Comparison of ENCODE assay signal across 21 cellular contexts in the genomic region with DNA sequence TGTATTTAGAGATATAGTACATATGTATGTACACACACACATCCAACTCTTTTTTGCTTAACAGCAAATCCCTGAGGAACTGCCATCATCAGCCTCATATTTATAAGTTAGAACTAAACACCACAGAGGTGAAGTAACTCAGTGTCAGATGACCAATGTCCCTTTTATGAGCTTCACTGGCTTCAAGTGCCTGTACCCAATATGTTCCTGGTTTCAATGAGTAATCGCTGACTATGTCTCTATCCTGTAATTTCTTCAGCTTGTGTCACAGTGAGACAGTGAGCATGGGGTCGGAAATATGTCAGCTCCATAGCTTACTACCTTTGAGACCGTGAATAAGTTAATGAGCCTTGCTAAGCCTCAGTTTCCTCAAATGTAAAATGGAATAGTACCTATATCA.
DNase-seq lines count a peak whose midpoint lies in the region; ATAC-seq and TF ChIP-seq lines count a peak whose summit lies in the region.
"Had no signal": no experiment of that assay in that cellular context is flagged by ENCODE, and none has a peak within 500 bp of the region (broad histone marks: within the 10 kb centered on the region; RNA-seq: fewer than 3 reads in every experiment).

No MANE protein-coding gene starts in this region.

- DNase-seq in CD1c-positive myeloid dendritic cell (ENCODE audit: extremely low spot score) (peak; percentile 52), OCI-LY7 (ENCODE audit: low spot score) (no peak), fibroblast of gingiva (ENCODE audit: low read depth) (peak; percentile 19), omental fat pad (ENCODE audit: low spot score) (no peak), PC-9 (no peak), NCI-H510A treated with DMSO at 0.1 percent for 48 hours (lab: John Stamatoyannopoulos, UW) (no peak), NCI-H226 (no peak)
- DNase-seq: activated CD4-positive, alpha-beta T cell treated with anti-CD3 and anti-CD28 coated beads for 48 hours; activated CD8-positive, alpha-beta memory T cell treated with anti-CD3 and anti-CD28 coated beads, Interleukin-2, amount 50 U/mL, for 48 hours; activated gamma-delta T cell treated with Interleukin-2 at 50 U/mL for 16 hours; caudate nucleus; CD8-positive, alpha-beta memory T cell; left cardiac atrium; NCI-H1105; NCI-H2107; nucleus accumbens; right cardiac atrium had no signal

- H2AFZ ChIP-seq in OCI-LY7 (ENCODE audit: low read length) (peak overlapping the region; percentile 53; the same call in 1 of the 2 replicates), PC-9 (no peak overlapping the region)

- POLR2A ChIA-PET in OCI-LY7 (lab: Charles Lee) = interaction anchor here (0.5 to 1.8 kb wide), 11 partner anchors 12 to 1246 kb away, joined by 3 to 8 read pairs (median 3); no protein-coding TSS in a partner anchor
- POLR2A ChIA-PET in PC-9 (lab: Charles Lee; ENCODE audit: unreplicated experiment) = interaction anchor here (0.6 kb wide), 1 partner anchor 864 kb away, joined by 3 read pairs; no protein-coding TSS in a partner anchor

- ATAC-seq in omental fat pad (ENCODE audit: low FRiP score) (peak; percentile 45), GM19455 (IDR thresholded peaks at IDR 0.05; ENCODE audit: unreplicated experiment) (no peak)
- ATAC-seq: K562, Panc1 had no signal

- no peak overlapping the region for H3K27ac ChIP-seq in OCI-LY7 (ENCODE audit: low read depth, low read length, poor library complexity, severe bottlenecking)
- H3K27ac ChIP-seq in PC-9 = no peak overlapping the region

- intact Hi-C loops in OCI-LY7 (cut with micrococcal nuclease; ENCODE audit: unreplicated experiment) = loop anchor here (1.0 to 10.0 kb wide), 2 partner anchors 137 to 237 kb away; a partner anchor contains a TSS
- intact Hi-C loops in PC-9 (cut with micrococcal nuclease; ENCODE audit: unreplicated experiment) = no loop called here

- H3K36me3 ChIP-seq in OCI-LY7 (ENCODE audit: insufficient read depth, low read length) (no peaks in the 10 kb centered on the region), PC-9 (ENCODE audit: low read depth) (no peaks in the 10 kb centered on the region)
- H3K36me3 ChIP-seq: HAP-1 had no signal

- H3K4me1 ChIP-seq in OCI-LY7 (ENCODE audit: insufficient read depth, low read length, poor library complexity, severe bottlenecking) = peaks cover 63% of the 10 kb centered on the region
- no peaks in the 10 kb centered on the region for H3K4me1 ChIP-seq in PC-9 (replicated peaks; ENCODE audit: insufficient read depth)
- H3K4me1 ChIP-seq: HAP-1 had no signal

- H3K9me2 ChIP-seq in OCI-LY7 (ENCODE audit: insufficient read depth, low read length) = no peaks in the 10 kb centered on the region
- H3K9me2 ChIP-seq in PC-9 (ENCODE audit: insufficient read depth) = no peaks in the 10 kb centered on the region

- no peaks in the 10 kb centered on the region for H4K20me1 ChIP-seq in OCI-LY7 (ENCODE audit: insufficient read depth, low read length)
- no peaks in the 10 kb centered on the region for H4K20me1 ChIP-seq in PC-9 (ENCODE audit: insufficient read depth)

- TF ChIP-seq CTCF in OCI-LY7 (conservative IDR thresholded peaks at IDR 0.05; ENCODE audit: low read length) = no peak
- TF ChIP-seq CTCF in omental fat pad (IDR thresholded peaks at IDR 0.05) = no peak
- TF ChIP-seq CTCF in PC-9 (conservative IDR thresholded peaks at IDR 0.05) = no peak

- H3K79me2 ChIP-seq in OCI-LY7 (ENCODE audit: insufficient read depth, low read depth, low read length) (no peaks in the 10 kb centered on the region), PC-9 (ENCODE audit: low read depth) (no peaks in the 10 kb centered on the region)

- H3K9me3 ChIP-seq in OCI-LY7 (ENCODE audit: low read length) = no peaks in the 10 kb centered on the region
- H3K9me3 ChIP-seq in PC-9 (ENCODE audit: insufficient read depth, low read depth) = no peaks in the 10 kb centered on the region
- H3K9me3 ChIP-seq: HAP-1 had no signal

- H3K27me3 ChIP-seq in PC-9 (ENCODE audit: insufficient read depth, low read depth) = no peaks in the 10 kb centered on the region

- H3K4me3 ChIP-seq in OCI-LY7 (ENCODE audit: low read depth, low read length, poor library complexity, severe bottlenecking) (no peak overlapping the region), PC-9 (no peak overlapping the region)
- H3K4me3 ChIP-seq: HAP-1, K562 had no signal

- BruUV-seq in OCI-LY7 (replicated peaks; lab: Mats Ljungman, UMichigan) = no TSS peak
- no TSS peak for BruUV-seq in PC-9 (replicated peaks; lab: Mats Ljungman, UMichigan)

- CTCF ChIA-PET in OCI-LY7 (lab: Charles Lee; ENCODE audit: unreplicated experiment) (no interaction called here), PC-9 (lab: Charles Lee) (no interaction called here)

- no peaks in the 10 kb centered on the region for H3F3A ChIP-seq in PC-9 (ENCODE audit: insufficient read depth, low read depth)

- H3K4me2 ChIP-seq in OCI-LY7 (ENCODE audit: low read length) (0 out of 2 replicates have a peak overlapping the region, but pooled peaks have one; percentile 13), PC-9 (no peak overlapping the region)

Comparison
In these comparisons a context has a peak if more than half of its experiments do, and no peak if none do; other contexts are left out.
1. DNase-seq: peak in CD1c-positive myeloid dendritic cell (single experiment) and fibroblast of gingiva (single experiment); none in OCI-LY7 (single experiment), omental fat pad (single experiment), PC-9 (0 of 2), NCI-H510A treated with DMSO at 0.1 percent for 48 hours (single experiment) and NCI-H226 (single experiment).